In the genomic region with DNA sequence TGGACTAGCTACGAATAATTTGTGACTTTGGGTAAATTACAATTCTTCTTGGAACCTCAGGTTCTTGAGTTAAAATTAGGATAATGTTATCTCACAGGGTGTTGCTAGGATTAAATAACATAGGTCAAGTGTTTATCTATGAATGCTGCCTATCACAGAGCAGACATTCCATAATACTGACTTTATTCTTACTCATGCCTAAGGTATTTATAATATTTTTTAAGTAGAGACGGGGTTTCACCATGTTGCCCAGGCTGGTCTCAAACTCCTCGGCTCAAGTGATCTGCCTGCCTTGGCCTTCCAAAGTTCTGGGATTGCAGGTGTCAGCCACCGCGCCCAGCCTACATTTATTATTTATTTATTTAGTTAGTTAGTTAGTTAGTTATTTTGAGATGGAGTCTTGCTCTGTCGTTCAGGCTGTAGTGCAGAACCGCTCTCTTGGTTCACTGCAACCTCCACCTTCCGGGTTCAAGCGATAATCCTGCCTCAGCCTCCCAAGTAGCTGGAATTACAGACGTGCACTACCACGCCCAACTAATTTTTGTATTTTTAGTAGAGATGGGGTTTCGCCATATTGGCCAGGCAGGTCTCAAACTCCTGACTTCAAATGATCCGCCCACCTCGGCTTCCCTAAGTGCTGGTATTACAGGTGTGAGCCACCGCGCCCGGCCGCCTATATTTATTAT, we compare ENCODE assay signal across 1 cellular context.
TF ChIP-seq lines count a peak whose summit lies in the region.

No MANE protein-coding gene starts in this region.

TF ChIP-seq in HepG2, 621 proteins besides CTCF, POLR2A, EP300 and RAD21:
- TF ChIP-seq NFKBIZ (CRISPR knock-in tag; IDR thresholded peaks at IDR 0.05) (0 out of 2 replicates have a peak, but pooled peaks have one; percentile 1), ZNF749 (CRISPR knock-in tag; IDR thresholded peaks at IDR 0.05; ENCODE audit: borderline replicate concordance) (no peak), ZBTB38 (CRISPR knock-in tag; IDR thresholded peaks at IDR 0.05) (peak; percentile 73; the same call in 1 of the 2 replicates)
